Comparison of ENCODE assay signal across 7 cellular contexts in the genomic region with DNA sequence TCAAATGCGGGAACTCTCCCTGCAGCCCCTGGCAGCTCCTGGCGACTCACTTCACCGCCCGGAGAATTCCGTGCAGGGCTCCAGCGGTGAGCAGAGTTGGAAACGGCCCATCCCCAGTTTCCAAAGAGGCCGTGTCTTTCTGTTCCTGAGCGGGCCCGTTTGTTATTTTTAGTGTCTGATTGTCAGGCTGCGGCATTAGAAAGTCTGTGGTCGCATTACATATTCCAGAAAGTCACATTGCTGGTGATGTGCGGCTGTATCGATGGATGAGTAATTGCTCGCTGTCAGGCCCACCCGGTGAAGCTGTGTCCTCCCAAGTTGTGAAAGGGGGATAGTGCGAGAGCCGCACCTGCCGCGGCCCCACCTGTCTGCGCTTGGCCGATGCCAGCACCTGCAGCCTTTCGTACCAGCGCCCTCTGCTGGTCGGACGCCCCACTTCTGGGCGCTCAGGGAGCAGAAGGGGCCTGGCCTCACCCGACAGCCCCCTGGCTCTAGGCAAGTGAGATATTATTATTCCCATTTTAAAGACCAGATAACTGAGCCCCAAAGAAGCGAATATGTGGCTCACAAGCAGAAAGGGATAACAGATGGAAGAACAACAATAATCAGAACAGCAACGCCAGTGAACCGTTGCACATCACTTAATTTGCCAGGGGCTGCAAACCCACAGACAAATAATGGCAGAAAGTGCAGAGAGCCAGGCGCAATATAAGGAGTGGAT.
DNase-seq lines count a peak whose midpoint lies in the region; ATAC-seq and TF ChIP-seq lines count a peak whose summit lies in the region.

No MANE protein-coding gene starts in this region.

- peak overlapping the region; percentile 26 for H3K4me3 Mint-ChIP-seq in nephron progenitor cell
- H3K4me3 Mint-ChIP-seq in stimulated activated naive CD8-positive, alpha-beta T cell treated with anti-CD3 and anti-CD28 coated beads, Interleukin-15, amount 100 ng/mL, for 72 hours = peak overlapping the region; percentile 14 to 32

- H3K27me3 ChIP-seq in esophagus muscularis mucosa = peaks cover 0 to 19% (median 1%) of the 10 kb centered on the region in 4 donors

- no peak for TF ChIP-seq POLR2A in esophagus muscularis mucosa (IDR thresholded peaks at IDR 0.05; ENCODE audit: low read depth)

- peaks cover 19% of the 10 kb centered on the region for H3K9me3 Mint-ChIP-seq in nephron progenitor cell
- H3K9me3 Mint-ChIP-seq in stimulated activated naive CD8-positive, alpha-beta T cell treated with anti-CD3 and anti-CD28 coated beads, Interleukin-15, amount 100 ng/mL, for 72 hours = peaks cover 6 to 10% of the 10 kb centered on the region in 2 donors

- intact Hi-C loops in esophagus muscularis mucosa (cut with DNase I) = no loop called here

- H3K9me3 ChIP-seq in esophagus muscularis mucosa = no peaks in the 10 kb centered on the region

- WGBS in esophagus muscularis mucosa = 19% methylated on average over 21 of the region's 32 CpGs

- H3K27ac ChIP-seq in esophagus muscularis mucosa (replicated peaks in 1 of 4) = no peak overlapping the region

- in situ Hi-C loops in GM13976 (cut with MboI; ENCODE audit: low sequenced_read_pairs, unreplicated experiment) = no loop called here

- peaks cover 4 to 8% (median 5%) of the 10 kb centered on the region in 4 donors for H3K4me1 ChIP-seq in esophagus muscularis mucosa

- no peak overlapping the region for H3K27ac Mint-ChIP-seq in nephron progenitor cell
- no peak overlapping the region for H3K27ac Mint-ChIP-seq in stimulated activated naive CD8-positive, alpha-beta T cell treated with anti-CD3 and anti-CD28 coated beads, Interleukin-15, amount 100 ng/mL, for 72 hours

- peak; percentile 97 for TF ChIP-seq CTCF in GM13976 (IDR thresholded peaks at IDR 0.05; ENCODE audit: borderline replicate concordance, control extremely low read depth, extremely low read depth, insufficient read depth, missing control alignments)
- peak; percentile 61 to 80 (median 78) for TF ChIP-seq CTCF in esophagus muscularis mucosa (IDR thresholded peaks at IDR 0.05)
- peak; percentile 92 for TF ChIP-seq CTCF in nephron progenitor cell (IDR thresholded peaks at IDR 0.05)

- no peak for TF ChIP-seq EP300 in esophagus muscularis mucosa (IDR thresholded peaks at IDR 0.05)

- H3K27me3 Mint-ChIP-seq in nephron progenitor cell (ENCODE audit: low read depth, poor library complexity) = peaks cover 16% of the 10 kb centered on the region
- H3K27me3 Mint-ChIP-seq in stimulated activated naive CD8-positive, alpha-beta T cell treated with anti-CD3 and anti-CD28 coated beads, Interleukin-15, amount 100 ng/mL, for 72 hours = no peaks in the 10 kb centered on the region

- H3K36me3 ChIP-seq in esophagus muscularis mucosa = no peaks in the 10 kb centered on the region

- ATAC-seq in HG03097 (IDR thresholded peaks at IDR 0.05; ENCODE audit: low FRiP score, unreplicated experiment) = peak; percentile 59
- peak; percentile 85 for ATAC-seq in stimulated activated naive CD8-positive, alpha-beta T cell treated with anti-CD3 and anti-CD28 coated beads, Interleukin-15, amount 100 ng/mL, for 72 hours

- peak overlapping the region; percentile 9 to 41 (median 27) for H3K4me3 ChIP-seq in esophagus muscularis mucosa

- peaks cover 23% of the 10 kb centered on the region for H3K36me3 Mint-ChIP-seq in nephron progenitor cell (ENCODE audit: low read depth)

- DNase-seq in GM13976 (ENCODE audit: low spot score) = peak; percentile 77
- peak; percentile 47 for DNase-seq in NCI-H774 (lab: John Stamatoyannopoulos, UW)
- DNase-seq in activated T-cell treated with anti-CD3 and anti-CD28 coated beads for 48 hours (ENCODE audit: low read depth) = peak; percentile 68
- DNase-seq in esophagus muscularis mucosa (ENCODE audit: extremely low spot score) = no peak
- DNase-seq in nephron progenitor cell = peak; percentile 89
- DNase-seq in stimulated activated naive CD8-positive, alpha-beta T cell treated with anti-CD3 and anti-CD28 coated beads, Interleukin-15, amount 100 ng/mL, for 72 hours = peak; percentile 71 to 73

- peaks cover 26% of the 10 kb centered on the region for H3K4me1 Mint-ChIP-seq in nephron progenitor cell
- H3K4me1 Mint-ChIP-seq in stimulated activated naive CD8-positive, alpha-beta T cell treated with anti-CD3 and anti-CD28 coated beads, Interleukin-15, amount 100 ng/mL, for 72 hours = peaks cover 24% of the 10 kb centered on the region
